ENCODE assay signal across 9 cellular contexts in genomic region chr15:31393441-31394091, GRCh38.
DNase-seq lines count a peak whose midpoint lies in the region; ATAC-seq, FAIRE-seq and TF ChIP-seq lines count a peak whose summit lies in the region.
"Had no signal": no experiment of that assay in that cellular context is flagged by ENCODE, and none has a peak within 500 bp of the region (broad histone marks: within the 10 kb centered on the region; RNA-seq: fewer than 3 reads in every experiment).

No MANE protein-coding gene starts in this region.

- H2AK5ac ChIP-seq in IMR-90 (ENCODE audit: low read depth, low read length) = no peak overlapping the region

- H3K4me2 ChIP-seq in IMR-90 (ENCODE audit: low read depth, low read length) (no peak overlapping the region), astrocyte (ENCODE audit: low read length) (no peak overlapping the region)

- H2BK120ac ChIP-seq in IMR-90 (ENCODE audit: low read depth, low read length) = no peak overlapping the region

- CTCF ChIA-PET in CD8-positive, alpha-beta T cell (lab: Charles Lee) = interaction anchor here (0.6 kb wide), 1 partner anchor 41 kb away, joined by 4 read pairs; no protein-coding TSS in a partner anchor
- CTCF ChIA-PET in IMR-90 (lab: Yijun Ruan, JAX) = no interaction called here

- H3K9me3 Mint-ChIP-seq in CD8-positive, alpha-beta T cell = no peaks in the 10 kb centered on the region
- no peaks in the 10 kb centered on the region for H3K9me3 Mint-ChIP-seq in astrocyte (ENCODE audit: unreplicated experiment)
- H3K9me3 Mint-ChIP-seq in naive thymus-derived CD8-positive, alpha-beta T cell = no peaks in the 10 kb centered on the region

- no TSS peak for BruUV-seq in IMR-90 (replicated peaks; lab: Mats Ljungman, UMichigan)

- no peaks in the 10 kb centered on the region for H4K20me1 ChIP-seq in IMR-90 (ENCODE audit: insufficient read depth, low read length)
- no peaks in the 10 kb centered on the region for H4K20me1 ChIP-seq in astrocyte (ENCODE audit: insufficient read depth, low read length)

- no peak overlapping the region for H4K8ac ChIP-seq in IMR-90 (ENCODE audit: low read depth in 2 of 2, low read length in 2 of 2)

- peaks cover 5% of the 10 kb centered on the region; the same call in 1 of the 2 replicates for H3K9me1 ChIP-seq in IMR-90 (ENCODE audit: insufficient read depth, low read length)

- H3K36me3 Mint-ChIP-seq in CD8-positive, alpha-beta T cell = peaks cover 2% of the 10 kb centered on the region
- no peaks in the 10 kb centered on the region for H3K36me3 Mint-ChIP-seq in astrocyte (ENCODE audit: low read depth, unreplicated experiment)
- no peaks in the 10 kb centered on the region for H3K36me3 Mint-ChIP-seq in naive thymus-derived CD8-positive, alpha-beta T cell

- peaks cover 42% of the 10 kb centered on the region for H3K4me1 ChIP-seq in CD8-positive, alpha-beta T cell (ENCODE audit: insufficient read depth, low read length)
- no peaks in the 10 kb centered on the region for H3K4me1 ChIP-seq in IMR-90 (ENCODE audit: control insufficient read depth, insufficient read depth, low read length)
- peaks cover 14% of the 10 kb centered on the region for H3K4me1 ChIP-seq in astrocyte (ENCODE audit: insufficient read depth, low read length)

- no peak overlapping the region for H3K56ac ChIP-seq in IMR-90 (ENCODE audit: extremely low read depth, insufficient read depth, low read length)

- no peak for ATAC-seq in CD8-positive, alpha-beta T cell
- ATAC-seq in IMR-90 (ENCODE audit: low read depth) (no peak), GM18511 (IDR thresholded peaks at IDR 0.05; ENCODE audit: unreplicated experiment) (no peak)
- peak; percentile 10 to 15 for ATAC-seq in naive thymus-derived CD8-positive, alpha-beta T cell

- H3K9me3 ChIP-seq in CD8-positive, alpha-beta T cell (ENCODE audit: low read length) = no peaks in the 10 kb centered on the region
- H3K9me3 ChIP-seq in IMR-90 (ENCODE audit: control insufficient read depth, insufficient read depth, low read length) = no peaks in the 10 kb centered on the region; the same call in 1 of the 2 replicates
- H3K9me3 ChIP-seq in astrocyte (ENCODE audit: insufficient read depth, low read depth, low read length) = no peaks in the 10 kb centered on the region

- dilution Hi-C loops in IMR-90 (cut with HindIII; ENCODE audit: low sequenced_read_pairs, unreplicated experiment) = no loop called here

- H4K91ac ChIP-seq in IMR-90 (ENCODE audit: insufficient read depth, low read depth, low read length) = no peak overlapping the region

- POLR2A ChIA-PET in CD8-positive, alpha-beta T cell (lab: Charles Lee) = interaction anchor here (2.1 to 3.4 kb wide), 2 partner anchors 27 to 41 kb away, joined by 14 to 47 read pairs; no protein-coding TSS in a partner anchor
- POLR2A ChIA-PET in IMR-90 (lab: Charles Lee; ENCODE audit: unreplicated experiment) = no interaction called here
- POLR2A ChIA-PET in naive thymus-derived CD8-positive, alpha-beta T cell (lab: Charles Lee) = interaction anchor here (0.6 to 14.1 kb wide), 4 partner anchors 16 to 81 kb away, joined by 4 to 308 read pairs (median 80); no protein-coding TSS in a partner anchor

- H4K5ac ChIP-seq in IMR-90 (ENCODE audit: low read depth, low read length) = no peak overlapping the region

- H3K27me3 ChIP-seq in CD8-positive, alpha-beta T cell (ENCODE audit: insufficient read depth, low read length) = no peaks in the 10 kb centered on the region
- no peaks in the 10 kb centered on the region for H3K27me3 ChIP-seq in IMR-90 (ENCODE audit: control insufficient read depth, insufficient read depth, low read length)
- H3K27me3 ChIP-seq in astrocyte (ENCODE audit: insufficient read depth, low read length) = no peaks in the 10 kb centered on the region
- H3K27me3 ChIP-seq: dorsolateral prefrontal cortex had no signal

- no peak for TF ChIP-seq CTCF in CD8-positive, alpha-beta T cell (IDR thresholded peaks at IDR 0.05)
- no peak for TF ChIP-seq CTCF in IMR-90 (conservative IDR thresholded peaks at IDR 0.05; ENCODE audit: low read depth, low read length)
- no peak for TF ChIP-seq CTCF in astrocyte (IDR thresholded peaks at IDR 0.05; ENCODE audit: insufficient read depth, low read depth, low read length)

- peak overlapping the region; percentile 91 for H3K4me3 Mint-ChIP-seq in CD8-positive, alpha-beta T cell
- peak overlapping the region; percentile 20 for H3K4me3 Mint-ChIP-seq in astrocyte (ENCODE audit: unreplicated experiment)
- H3K4me3 Mint-ChIP-seq in naive thymus-derived CD8-positive, alpha-beta T cell = peak overlapping the region; percentile 86 to 97 (median 95)

- H3K9ac ChIP-seq in IMR-90 (ENCODE audit: low read depth, low read length) (no peak overlapping the region), astrocyte (ENCODE audit: low read length) (no peak overlapping the region)

- intact Hi-C loops in CD8-positive, alpha-beta T cell (cut with DNase I, micrococcal nuclease) = loop anchor here (2.0 to 5.0 kb wide), 5 partner anchors 47 to 176 kb away; no protein-coding TSS in a partner anchor
- intact Hi-C loops in IMR-90 (cut with micrococcal nuclease) = no loop called here

- peak overlapping the region; percentile 52 for H3K27ac ChIP-seq in CD8-positive, alpha-beta T cell (ENCODE audit: low read depth, low read length)
- H3K27ac ChIP-seq in IMR-90 (ENCODE audit: insufficient read depth, low read length) (no peak overlapping the region), astrocyte (ENCODE audit: low read depth, low read length) (no peak overlapping the region)

- no peak overlapping the region for H3K14ac ChIP-seq in IMR-90 (replicated peaks; ENCODE audit: low read depth, low read length)

- H3K18ac ChIP-seq in IMR-90 (ENCODE audit: low read depth, low read length) = no peak overlapping the region

- H2BK15ac ChIP-seq in IMR-90 (ENCODE audit: low read depth, low read length) = no peak overlapping the region

- peak in 2 of 7 experiments; percentile 29 to 64 for DNase-seq in CD8-positive, alpha-beta T cell
- DNase-seq in IMR-90 (no peak), astrocyte (ENCODE audit: low read depth) (no peak), RKO (ENCODE audit: low spot score) (no peak), RCC 7860 (ENCODE audit: low spot score) (no peak)
- peak in 2 of 10 donors; percentile 33 to 34 for DNase-seq in naive thymus-derived CD8-positive, alpha-beta T cell
- DNase-seq in stimulated activated CD4-positive, alpha-beta T cell treated with anti-CD3 and anti-CD28 coated beads, Interleukin-2, amount 100 ng/mL, for 48 hours = no peak

- H2BK20ac ChIP-seq in IMR-90 (ENCODE audit: low read depth, low read length) = no peak overlapping the region

- no peak overlapping the region for H3K23ac ChIP-seq in IMR-90 (ENCODE audit: low read depth, low read length)

- H3K4me3 ChIP-seq in CD8-positive, alpha-beta T cell (ENCODE audit: low read depth, low read length) = peak overlapping the region; percentile 62
- H3K4me3 ChIP-seq in IMR-90 (ENCODE audit: insufficient read depth, low read depth, low read length) = no peak overlapping the region
- no peak overlapping the region for H3K4me3 ChIP-seq in astrocyte (ENCODE audit: insufficient read depth, low read depth, low read length)

- no peaks in the 10 kb centered on the region for H3K27me3 Mint-ChIP-seq in CD8-positive, alpha-beta T cell (ENCODE audit: low read depth)
- peaks cover 11% of the 10 kb centered on the region for H3K27me3 Mint-ChIP-seq in astrocyte (ENCODE audit: low read depth, unreplicated experiment)
- no peaks in the 10 kb centered on the region for H3K27me3 Mint-ChIP-seq in naive thymus-derived CD8-positive, alpha-beta T cell

- FAIRE-seq in astrocyte (lab: Jason Lieb, UNC) (no peak), RCC 7860 (lab: Jason Lieb, UNC) (no peak)

- peaks cover 57% of the 10 kb centered on the region for H3K4me1 Mint-ChIP-seq in CD8-positive, alpha-beta T cell (ENCODE audit: low read depth)
- H3K4me1 Mint-ChIP-seq in astrocyte (ENCODE audit: low read depth, unreplicated experiment) = peaks cover 8% of the 10 kb centered on the region
- peaks cover 29 to 65% (median 56%) of the 10 kb centered on the region in 4 donors for H3K4me1 Mint-ChIP-seq in naive thymus-derived CD8-positive, alpha-beta T cell

- no peaks in the 10 kb centered on the region for H3K36me3 ChIP-seq in CD8-positive, alpha-beta T cell (ENCODE audit: insufficient read depth, low read length)
- no peaks in the 10 kb centered on the region for H3K36me3 ChIP-seq in IMR-90 (ENCODE audit: control insufficient read depth, insufficient read depth, low read length)
- H3K36me3 ChIP-seq in astrocyte (ENCODE audit: insufficient read depth, low read length) = no peaks in the 10 kb centered on the region

- TF ChIP-seq POLR2A in IMR-90 (IDR thresholded peaks at IDR 0.05; ENCODE audit: low read depth, low read length) = no peak

- in situ Hi-C loops in IMR-90 (cut with MboI; ENCODE audit: low sequenced_read_pairs) = no loop called here

- H3K27ac Mint-ChIP-seq in CD8-positive, alpha-beta T cell = peak overlapping the region; percentile 95
- H3K27ac Mint-ChIP-seq in astrocyte (ENCODE audit: unreplicated experiment) = no peak overlapping the region
- H3K27ac Mint-ChIP-seq in naive thymus-derived CD8-positive, alpha-beta T cell = peak overlapping the region; percentile 79 to 98 (median 96)

- no peak for TF ChIP-seq RAD21 in IMR-90 (IDR thresholded peaks at IDR 0.05; ENCODE audit: low read length)

- H3K4ac ChIP-seq in IMR-90 (ENCODE audit: low read depth, low read length) = no peak overlapping the region

- peak overlapping the region; percentile 5 for H2AFZ ChIP-seq in IMR-90 (replicated peaks; ENCODE audit: low read length, poor library complexity)
- H2AFZ ChIP-seq in astrocyte (ENCODE audit: low read depth, low read length) = no peak overlapping the region

- WGBS in IMR-90 (ENCODE audit: extremely low coverage in 2 of 2, insufficient read length in 1 of 2), 2 experiments = 84% methylated on average over 5 of the region's 21 CpGs; no CpG with 5 or more reads in 1 of the 2 experiments

- no peaks in the 10 kb centered on the region for H3K79me1 ChIP-seq in IMR-90 (ENCODE audit: low read depth in 1 of 2, low read length in 2 of 2)

- H2AK9ac ChIP-seq in IMR-90 (replicated peaks; ENCODE audit: low read depth, low read length, poor library complexity) = no peak overlapping the region

- no peak overlapping the region for H2BK5ac ChIP-seq in IMR-90 (ENCODE audit: low read depth, low read length, poor library complexity, severe bottlenecking)

- H3K79me2 ChIP-seq in astrocyte (ENCODE audit: insufficient read depth, low read length) = no peaks in the 10 kb centered on the region

TF ChIP-seq in IMR-90, 13 proteins besides CTCF, POLR2A, EP300 and RAD21 (continues in another document):
- TF ChIP-seq FOS (IDR thresholded peaks at IDR 0.05; ENCODE audit: low read depth, low read length) (no peak), RCOR1 (IDR thresholded peaks at IDR 0.05; ENCODE audit: insufficient replicate concordance, low read length) (no peak), MXI1 (IDR thresholded peaks at IDR 0.05; ENCODE audit: borderline replicate concordance, low read depth, low read length) (no peak), CEBPB (IDR thresholded peaks at IDR 0.05; ENCODE audit: low read depth, low read length) (no peak), RFX5 (IDR thresholded peaks at IDR 0.05; ENCODE audit: low read depth, low read length) (no peak), BHLHE40 (IDR thresholded peaks at IDR 0.05; ENCODE audit: low read depth, low read length) (no peak)

Comparison
In these comparisons a context has a peak if more than half of its experiments do, and no peak if none do; other contexts are left out.
1. ATAC-seq: peak in naive thymus-derived CD8-positive, alpha-beta T cell (2 of 2); none in CD8-positive, alpha-beta T cell (single experiment), IMR-90 (single experiment) and GM18511 (single experiment).
2. H3K4me3 Mint-ChIP-seq: peak in every context shown above with its lines; median percentile 95 in naive thymus-derived CD8-positive, alpha-beta T cell; 91 in CD8-positive, alpha-beta T cell; 20 in astrocyte.